Comparison of ENCODE assay signal across 1 cellular context in genomic region chr1:246608616-246609376, GRCh38.
TF ChIP-seq lines count a peak whose summit lies in the region.

No MANE protein-coding gene starts in this region.

TF ChIP-seq in SK-N-SH, 30 proteins besides CTCF, POLR2A, EP300 and RAD21 (continued from another document):
- TF ChIP-seq TEAD4 (IDR thresholded peaks at IDR 0.05; ENCODE audit: borderline replicate concordance, insufficient read depth) = peak; percentile 75; the same call in 1 of the 2 replicates
- TF ChIP-seq TCF12 (IDR thresholded peaks at IDR 0.05) = peak; percentile 84
- no peak for TF ChIP-seq GABPA (IDR thresholded peaks at IDR 0.05; ENCODE audit: low read depth)
- peak; percentile 71 for TF ChIP-seq USF1 (IDR thresholded peaks at IDR 0.05; ENCODE audit: borderline replicate concordance, low read depth)
- TF ChIP-seq RFX5 (IDR thresholded peaks at IDR 0.05; ENCODE audit: low read length) = no peak
- no peak for TF ChIP-seq REST (IDR thresholded peaks at IDR 0.05; ENCODE audit: low read depth, low read length)
- no peak for TF ChIP-seq TAF1 (IDR thresholded peaks at IDR 0.05; ENCODE audit: borderline replicate concordance, low read depth, low read length)
- TF ChIP-seq NRF1 (IDR thresholded peaks at IDR 0.05; ENCODE audit: low read depth, low read length) = no peak
- no peak for TF ChIP-seq ELF1 (IDR thresholded peaks at IDR 0.05)
